8 cellular contexts compared by ENCODE assay signal in the genomic region with DNA sequence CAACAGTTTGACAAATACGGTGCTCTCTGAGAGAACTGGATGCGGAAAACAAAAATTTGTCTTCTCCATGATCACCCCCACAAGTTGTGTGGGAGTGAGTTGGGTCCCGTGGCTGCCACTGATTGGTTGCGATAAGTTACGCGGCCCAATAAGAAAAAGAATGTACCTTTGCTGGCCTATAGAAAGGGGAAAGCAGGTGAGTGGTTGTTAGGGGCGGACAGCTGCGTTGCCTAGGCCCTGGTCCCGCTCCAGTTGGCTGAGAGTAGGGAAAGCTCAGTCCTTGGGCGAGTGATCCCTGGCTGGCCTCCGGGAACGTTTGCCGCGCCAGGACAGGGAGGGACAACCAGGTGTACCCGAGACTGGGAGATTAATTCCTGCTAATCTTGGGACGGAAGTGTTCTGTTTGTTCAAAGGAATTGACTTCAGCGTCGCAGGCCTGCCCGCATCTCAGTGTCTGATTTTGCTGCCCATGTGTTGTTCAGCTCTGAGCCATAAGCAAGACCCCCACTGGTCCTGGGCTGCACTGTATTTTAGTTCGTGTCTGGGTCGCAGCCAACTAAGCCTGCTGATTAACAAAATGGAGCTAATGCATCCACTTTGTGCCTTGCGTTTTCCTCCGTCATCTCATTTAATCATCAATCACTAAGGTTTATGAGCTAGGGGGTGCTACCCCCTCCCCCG. TPM values are rescaled to one million over a fixed set of nuclear protein-coding genes. Genes with fewer than 3 reads are reported as not detected.
DNase-seq lines count a peak whose midpoint lies in the region; ATAC-seq, FAIRE-seq and TF ChIP-seq lines count a peak whose summit lies in the region.

No MANE protein-coding gene starts in this region.

- peak overlapping the region; percentile 98 for H3K9ac ChIP-seq in endodermal cell (ENCODE audit: extremely low read depth, low read length, poor library complexity, severe bottlenecking)

- FAIRE-seq in HTR-8/SVneo (lab: Jason Lieb, UNC): peak; percentile 83

- DNase-seq in COR-L47 (lab: John Stamatoyannopoulos, UW) (peak; percentile 97), HTR-8/SVneo (ENCODE audit: insufficient read length, low spot score) (peak; percentile 97), NOMO-1 treated with DMSO at 0.1 percent for 48 hours (lab: John Stamatoyannopoulos, UW; ENCODE audit: unreplicated experiment) (peak; percentile 96), endodermal cell (peak; percentile 98), mesenteric fat pad (ENCODE audit: low spot score) (peak; percentile 92)
- DNase-seq in activated CD8-positive, alpha-beta memory T cell treated with anti-CD3 and anti-CD28 coated beads, Interleukin-2, amount 50 U/mL, for 24 hours (ENCODE audit: extremely low read depth): peak; percentile 69
- peak; percentile 70 to 73 for DNase-seq in stimulated activated CD8-positive, alpha-beta memory T cell treated with anti-CD3 and anti-CD28 coated beads, Interleukin-15, amount 100 ng/mL, for 48 hours (ENCODE audit: low read depth in 2 of 2)

- H3K4me3 ChIP-seq in endodermal cell (ENCODE audit: low read length): peak overlapping the region; percentile 94

- no peaks in the 10 kb centered on the region for H3K9me3 Mint-ChIP-seq in endodermal cell

- H3K4me1 ChIP-seq in endodermal cell (ENCODE audit: control insufficient read depth, insufficient read depth, low read length): no peaks in the 10 kb centered on the region

- whole genome bisulfite sequencing in endodermal cell (ENCODE audit: insufficient coverage in 1 of 2, insufficient read length in 1 of 2), 2 experiments: 8 to 10% methylated on average over 16 to 24 of the region's 24 CpGs

- peak overlapping the region; percentile 99 for H3K27ac Mint-ChIP-seq in endodermal cell

- peak overlapping the region; percentile 87 for H3K4me3 Mint-ChIP-seq in endodermal cell

- H3K4me1 Mint-ChIP-seq in endodermal cell: peaks cover 19% of the 10 kb centered on the region

- peak; percentile 67 for ATAC-seq in GM21381 (IDR thresholded peaks at IDR 0.05; ENCODE audit: unreplicated experiment)

- H3K36me3 ChIP-seq in endodermal cell (ENCODE audit: control insufficient read depth, insufficient read depth, low read length): peaks cover 25% of the 10 kb centered on the region

- no peaks in the 10 kb centered on the region for H3K27me3 ChIP-seq in endodermal cell (ENCODE audit: control insufficient read depth, insufficient read depth, low read length, poor library complexity, severe bottlenecking)

- H3K27me3 Mint-ChIP-seq in endodermal cell (ENCODE audit: insufficient read depth): peaks cover 3% of the 10 kb centered on the region

- H3K27ac ChIP-seq in endodermal cell (ENCODE audit: low read depth, low read length): peak overlapping the region; percentile 99

- peaks cover 23% of the 10 kb centered on the region for H3K36me3 Mint-ChIP-seq in endodermal cell (ENCODE audit: low read depth)

- no peak for TF ChIP-seq CTCF in endodermal cell (conservative IDR thresholded peaks at IDR 0.05)

- no peaks in the 10 kb centered on the region for H3K9me3 ChIP-seq in endodermal cell (ENCODE audit: control insufficient read depth, low read length)

RNA-seq across cellular contexts. Expression of a gene that starts 0.8 kb away (rescaled TPM):
- total RNA-seq in endodermal cell: 10 to 100 TPM; 30.4 to 39.5 TPM
- polyA plus RNA-seq in endodermal cell (2013, experiment 1 of 2): 32.8 TPM
- polyA plus RNA-seq in endodermal cell (2013, experiment 2 of 2): 25.3 TPM
- total RNA-seq in mesenteric fat pad: 78.8 TPM

RNA-seq across cellular contexts. Expression of a gene that starts 13.0 kb away (rescaled TPM):
- 10 to 100 TPM; 53.9 to 56.6 TPM for total RNA-seq in endodermal cell
- 37.3 TPM for polyA plus RNA-seq in endodermal cell (2013, experiment 1 of 2)
- 36.6 TPM for polyA plus RNA-seq in endodermal cell (2013, experiment 2 of 2)
- 26.1 TPM for total RNA-seq in mesenteric fat pad

RNA-seq across cellular contexts. Expression of a gene that starts 13.2 kb away (rescaled TPM):
- 100 to 1,000 TPM; 774 to 802 TPM for total RNA-seq in endodermal cell
- polyA plus RNA-seq in endodermal cell (2013, experiment 1 of 2): 857 TPM
- polyA plus RNA-seq in endodermal cell (2013, experiment 2 of 2): 794 TPM
- 617 TPM for total RNA-seq in mesenteric fat pad

RNA-seq across cellular contexts. Expression of a gene that starts 17.6 kb away (rescaled TPM):
- total RNA-seq in endodermal cell: 10 to 100 TPM; 11.0 to 11.8 TPM
- 6.0 TPM for polyA plus RNA-seq in endodermal cell (2013, experiment 1 of 2)
- 5.4 TPM for polyA plus RNA-seq in endodermal cell (2013, experiment 2 of 2)
- 11.5 TPM for total RNA-seq in mesenteric fat pad

RNA-seq across cellular contexts. Expression of a gene that starts 23.4 kb away (rescaled TPM):
- total RNA-seq in endodermal cell: 100 to 1,000 TPM in 1 of 2 donors, 10 to 100 TPM in 1; 97.9 to 108 TPM
- polyA plus RNA-seq in endodermal cell (2013, experiment 1 of 2): 75.3 TPM
- 70.5 TPM for polyA plus RNA-seq in endodermal cell (2013, experiment 2 of 2)
- 22.1 TPM for total RNA-seq in mesenteric fat pad

Comparison
In these comparisons a context has a peak if more than half of its experiments do, and no peak if none do; other contexts are left out.
1. Peak in every context shown above with its lines: DNase-seq, ATAC-seq, H3K4me3 ChIP-seq and H3K27ac ChIP-seq.